Comparison of ENCODE assay signal across 8 cellular contexts in genomic region chr9:33161011-33161588, GRCh38. TPM values are rescaled to one million over a fixed set of nuclear protein-coding genes. Genes with fewer than 3 reads are reported as not detected.
A peak's percentile ranks its signal among the peaks of the same experiment; 100 is the strongest.
DNase-seq lines count a peak whose midpoint lies in the region; ATAC-seq, FAIRE-seq and TF ChIP-seq lines count a peak whose summit lies in the region.

No MANE protein-coding gene starts in this region.

- peaks cover 96% of the 10 kb centered on the region for H3K79me2 ChIP-seq in astrocyte (ENCODE audit: insufficient read depth, low read length)

- H3K4me2 ChIP-seq in astrocyte (ENCODE audit: low read length): peak overlapping the region; percentile 94

- peaks cover 35% of the 10 kb centered on the region for H4K20me1 ChIP-seq in astrocyte (ENCODE audit: insufficient read depth, low read length)

- H3K9me3 ChIP-seq in Panc1 (ENCODE audit: control insufficient read depth, insufficient read depth, low read depth, low read length): no peaks in the 10 kb centered on the region
- H3K9me3 ChIP-seq in astrocyte (ENCODE audit: insufficient read depth, low read depth, low read length): no peaks in the 10 kb centered on the region

- peak; percentile 50 for FAIRE-seq in astrocyte (lab: Jason Lieb, UNC)

- H3K4me3 Mint-ChIP-seq in astrocyte (ENCODE audit: unreplicated experiment): peak overlapping the region; percentile 75
- peak overlapping the region; percentile 74 for H3K4me3 Mint-ChIP-seq in stimulated activated memory B cell treated with anti-CD40 and anti-IgM and Interleukin-4, amounts not matched to agents 10 μg/mL and 1 μg/mL and 100 μg/mL, for 72 hours

- H3K36me3 ChIP-seq in Panc1 (ENCODE audit: control insufficient read depth, insufficient read depth, low read length) (no peaks in the 10 kb centered on the region), astrocyte (ENCODE audit: insufficient read depth, low read length) (no peaks in the 10 kb centered on the region)

- H3K9me3 Mint-ChIP-seq in astrocyte (ENCODE audit: unreplicated experiment): no peaks in the 10 kb centered on the region
- no peaks in the 10 kb centered on the region for H3K9me3 Mint-ChIP-seq in stimulated activated memory B cell treated with anti-CD40 and anti-IgM and Interleukin-4, amounts not matched to agents 10 μg/mL and 1 μg/mL and 100 μg/mL, for 72 hours

- H3K27me3 ChIP-seq in Panc1 (ENCODE audit: control insufficient read depth, insufficient read depth, low read length): no peaks in the 10 kb centered on the region
- H3K27me3 ChIP-seq in astrocyte (ENCODE audit: insufficient read depth, low read length): no peaks in the 10 kb centered on the region

- in situ Hi-C loops in Panc1 (cut with HindIII; ENCODE audit: low pct_unique_long_range_greater_than_20kb, low sequenced_read_pairs): no loop called here

- peak; percentile 96 for DNase-seq in A172 (ENCODE audit: low spot score)
- no peak for DNase-seq in Panc1 (ENCODE audit: low read depth, low spot score)
- DNase-seq in astrocyte (ENCODE audit: low read depth): peak; percentile 99
- DNase-seq in islet precursor cell: peak; percentile 99

- CTCF ChIA-PET in Panc1 (lab: Charles Lee): interaction anchor here (0.6 kb wide), 1 partner anchor 11 kb away, joined by 3 read pairs; no protein-coding TSS in a partner anchor

- no peaks in the 10 kb centered on the region for H3K27me3 Mint-ChIP-seq in astrocyte (ENCODE audit: low read depth, unreplicated experiment)
- no peaks in the 10 kb centered on the region for H3K27me3 Mint-ChIP-seq in stimulated activated memory B cell treated with anti-CD40 and anti-IgM and Interleukin-4, amounts not matched to agents 10 μg/mL and 1 μg/mL and 100 μg/mL, for 72 hours

- no peaks in the 10 kb centered on the region for H3K36me3 Mint-ChIP-seq in astrocyte (ENCODE audit: low read depth, unreplicated experiment)
- H3K36me3 Mint-ChIP-seq in stimulated activated memory B cell treated with anti-CD40 and anti-IgM and Interleukin-4, amounts not matched to agents 10 μg/mL and 1 μg/mL and 100 μg/mL, for 72 hours: peaks cover 8% of the 10 kb centered on the region

- intact Hi-C loops in Panc1 (cut with micrococcal nuclease; ENCODE audit: unreplicated experiment): no loop called here

- TF ChIP-seq CTCF in Panc1 (IDR thresholded peaks at IDR 0.05) (no peak), astrocyte (IDR thresholded peaks at IDR 0.05; ENCODE audit: insufficient read depth, low read depth, low read length) (no peak)

- ATAC-seq in GM18511 (IDR thresholded peaks at IDR 0.05; ENCODE audit: unreplicated experiment) (peak; percentile 21), Panc1 (peak; percentile 81), GM21447 (IDR thresholded peaks at IDR 0.05; ENCODE audit: unreplicated experiment) (no peak), GM21619 (IDR thresholded peaks at IDR 0.05; ENCODE audit: unreplicated experiment) (no peak)
- ATAC-seq in stimulated activated memory B cell treated with anti-CD40 and anti-IgM and Interleukin-4, amounts not matched to agents 10 μg/mL and 1 μg/mL and 100 μg/mL, for 72 hours: peak; percentile 62

- H3K4me3 ChIP-seq in Panc1 (ENCODE audit: low read depth in 2 of 2, low read length in 2 of 2) (peak overlapping the region in 1 of 2 experiments; percentile 27; a peak in 2 of 4 replicates), astrocyte (ENCODE audit: insufficient read depth, low read depth, low read length) (peak overlapping the region; percentile 41)

- no peak overlapping the region for H2AFZ ChIP-seq in astrocyte (ENCODE audit: low read depth, low read length)

- BruUV-seq in Panc1 (replicated peaks; lab: Mats Ljungman, UMichigan): no TSS peak

- H3K9ac ChIP-seq in astrocyte (ENCODE audit: low read length): peak overlapping the region; percentile 81

- peaks cover 79% of the 10 kb centered on the region for H3K4me1 Mint-ChIP-seq in astrocyte (ENCODE audit: low read depth, unreplicated experiment)
- peaks cover 88% of the 10 kb centered on the region for H3K4me1 Mint-ChIP-seq in stimulated activated memory B cell treated with anti-CD40 and anti-IgM and Interleukin-4, amounts not matched to agents 10 μg/mL and 1 μg/mL and 100 μg/mL, for 72 hours

- H3K27ac ChIP-seq in Panc1 (ENCODE audit: low read length): peak overlapping the region; percentile 81
- peak overlapping the region; percentile 97 for H3K27ac ChIP-seq in astrocyte (ENCODE audit: low read depth, low read length)

- POLR2A ChIA-PET in Panc1 (lab: Charles Lee): interaction anchor here (0.6 kb wide), 3 partner anchors 12 to 136 kb away, joined by 3 to 5 read pairs (median 3); partner anchors contain the start of gene DNAJA1

- H3K27ac Mint-ChIP-seq in astrocyte (ENCODE audit: unreplicated experiment): peak overlapping the region; percentile 97
- peak overlapping the region; percentile 93 for H3K27ac Mint-ChIP-seq in stimulated activated memory B cell treated with anti-CD40 and anti-IgM and Interleukin-4, amounts not matched to agents 10 μg/mL and 1 μg/mL and 100 μg/mL, for 72 hours

- peaks cover 82% of the 10 kb centered on the region for H3K4me1 ChIP-seq in Panc1 (ENCODE audit: control insufficient read depth, insufficient read depth, low read length)
- H3K4me1 ChIP-seq in astrocyte (ENCODE audit: insufficient read depth, low read length): peaks cover 63% of the 10 kb centered on the region

RNA-seq across cellular contexts. Expression of gene B4GALT1, which starts 6.0 kb away (rescaled TPM):
- 15.2 and 19.8 TPM in 2 replicates for total RNA-seq in A172 (2014; rRNA removed; shearing (Covaris generic))
- total RNA-seq in Panc1 (2021; ENCODE audit: unreplicated experiment): 57.4 TPM
- polyA plus RNA-seq in Panc1 (2012; ENCODE audit: insufficient read length): 34.5 TPM
- total RNA-seq in astrocyte: 93.1 and 103 TPM in 2 replicates

Comparison
In these comparisons a context has a peak if more than half of its experiments do, and no peak if none do; other contexts are left out.
1. ATAC-seq: peak in GM18511 (single experiment), Panc1 (single experiment) and stimulated activated memory B cell treated with anti-CD40 and anti-IgM and Interleukin-4, amounts not matched to agents 10 μg/mL and 1 μg/mL and 100 μg/mL, for 72 hours (single experiment); none in GM21447 (single experiment) and GM21619 (single experiment).